ENCODE assay signal across 26 cellular contexts in genomic region chr20:61690993-61691840, GRCh38.
"Had no signal": no experiment of that assay in that cellular context is flagged by ENCODE, and none has a peak within 500 bp of the region (broad histone marks: within the 10 kb centered on the region; RNA-seq: fewer than 3 reads in every experiment).

No MANE protein-coding gene starts in this region.

- FAIRE-seq: colon had no signal

- H3K27me3 ChIP-seq: right atrium auricular region, upper lobe of left lung, vagina had no signal

- DNase-seq: activated CD4-positive, alpha-beta T cell treated with anti-CD3 and anti-CD28 coated beads for 36 hours; activated CD4-positive, CD25-positive, alpha-beta regulatory T cell; activated CD8-positive, alpha-beta T cell treated with anti-CD3 and anti-CD28 coated beads, Interleukin-2, amount 10 ng/mL, durations not matched to agents 7 days and 5 days; activated naive CD4-positive, alpha-beta T cell; activated T-cell treated with anti-CD3 and anti-CD28 coated beads for 4 hours; activated T-cell treated with anti-CD3 and anti-CD28 coated beads, Interleukin-2, amount 50 U/mL, for 72 hours; dermis blood vessel endothelial cell; effector CD4-positive, alpha-beta T cell; foreskin keratinocyte; kidney glomerular epithelial cell; mammary epithelial cell; occipital lobe; stimulated activated CD4-positive, alpha-beta T cell treated with anti-CD3 and anti-CD28 coated beads, Interleukin-1b, Interleukin-23, amount 100 ng/mL, for 48 hours; stimulated activated CD4-positive, alpha-beta T cell treated with anti-CD3 and anti-CD28 coated beads, Interleukin-4, amount 100 ng/mL, for 4 hours; stimulated activated CD8-positive, alpha-beta memory T cell treated with anti-CD3 and anti-CD28 coated beads, Interleukin-4, amount 100 ng/mL, for 48 hours; stimulated activated naive CD8-positive, alpha-beta T cell treated with anti-CD3 and anti-CD28 coated beads, Interleukin-15, amount 100 ng/mL, for 72 hours; substantia nigra; upper lobe of left lung had no signal

- H3K4me2 ChIP-seq: smooth muscle cell had no signal

- H3K4me1 ChIP-seq: breast epithelium, esophagus muscularis mucosa, foreskin keratinocyte, left lung, right atrium auricular region, upper lobe of left lung, vagina had no signal

- H3K27ac ChIP-seq: breast epithelium, esophagus muscularis mucosa, foreskin keratinocyte, heart left ventricle, left lung, right atrium auricular region, upper lobe of left lung, vagina had no signal

- H3K4me3 ChIP-seq: breast epithelium, esophagus muscularis mucosa, heart left ventricle, left lung, right atrium auricular region, smooth muscle cell, upper lobe of left lung, vagina had no signal

- H3K36me3 ChIP-seq: breast epithelium, esophagus muscularis mucosa, heart left ventricle, left lung, right atrium auricular region, upper lobe of left lung, vagina had no signal

- H3K9me3 ChIP-seq: breast epithelium, esophagus muscularis mucosa, heart left ventricle, right atrium auricular region, upper lobe of left lung, vagina had no signal
